ENCODE assay signal across 2 cellular contexts in genomic region chr3:55571913-55572312, GRCh38.
TF ChIP-seq lines count a peak whose summit lies in the region.

No MANE protein-coding gene starts in this region.

TF ChIP-seq in SK-N-SH treated with all-trans-retinoic acid at 6 μM for 48 hours, 23 proteins besides CTCF, POLR2A, EP300 and RAD21 (continued from another document):
- TF ChIP-seq PATZ1 (CRISPR knock-in tag; IDR thresholded peaks at IDR 0.05; ENCODE audit: borderline replicate concordance) (no peak), SNAI2 (CRISPR knock-in tag; IDR thresholded peaks at IDR 0.05) (no peak)
TF ChIP-seq in SK-N-SH treated with all-trans-retinoic acid at 6 μM for 48 hours: peak in this region for 0.

TF ChIP-seq in SK-N-SH, 30 proteins besides CTCF, POLR2A, EP300 and RAD21 (continued from another document):
- TF ChIP-seq USF2 (IDR thresholded peaks at IDR 0.05; ENCODE audit: borderline replicate concordance, low read depth, low read length), result no peak
- TF ChIP-seq CHD2 (IDR thresholded peaks at IDR 0.05; ENCODE audit: low read length, partially characterized antibody), result no peak
- no peak for TF ChIP-seq EZH2phosphoT487 (IDR thresholded peaks at IDR 0.05; ENCODE audit: borderline replicate concordance, low read depth)
- no peak for TF ChIP-seq SMC3 (IDR thresholded peaks at IDR 0.05; ENCODE audit: low read depth, low read length)
- no peak for TF ChIP-seq POLR2AphosphoS5 (IDR thresholded peaks at IDR 0.05; ENCODE audit: low read depth, low read length)
- TF ChIP-seq ZBTB33 (IDR thresholded peaks at IDR 0.05; ENCODE audit: borderline replicate concordance, low read depth), result no peak
- TF ChIP-seq GABPA (IDR thresholded peaks at IDR 0.05; ENCODE audit: low read depth), result no peak
- TF ChIP-seq TEAD4 (IDR thresholded peaks at IDR 0.05; ENCODE audit: borderline replicate concordance, insufficient read depth), result no peak
- TF ChIP-seq RCOR1 (IDR thresholded peaks at IDR 0.05; ENCODE audit: low read length), result no peak
